ENCODE assay signal across 18 cellular contexts in the genomic region with DNA sequence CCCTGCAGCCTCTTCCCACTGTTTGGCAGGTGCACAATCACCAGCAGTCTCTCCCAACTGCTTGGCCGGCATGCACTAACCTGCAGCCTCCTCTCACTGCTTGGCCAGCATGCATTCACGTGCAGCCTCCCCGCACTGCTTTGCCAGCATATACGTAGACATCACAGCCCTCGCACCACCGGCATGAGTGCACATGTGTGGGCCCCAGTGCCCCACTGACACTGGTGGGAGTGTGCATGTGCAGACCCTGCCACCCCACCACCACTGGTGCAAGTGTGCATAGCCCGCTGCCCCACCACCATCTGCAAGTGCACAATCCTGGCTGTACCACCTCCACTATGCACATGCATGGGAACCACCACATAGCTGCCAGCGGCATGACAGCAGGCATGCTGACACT.
DNase-seq lines count a peak whose midpoint lies in the region; ATAC-seq, FAIRE-seq and TF ChIP-seq lines count a peak whose summit lies in the region.
"Had no signal": no experiment of that assay in that cellular context is flagged by ENCODE, and none has a peak within 500 bp of the region (broad histone marks: within the 10 kb centered on the region; RNA-seq: fewer than 3 reads in every experiment).

No MANE protein-coding gene starts in this region.

- 0 out of 2 replicates have a peak overlapping the region, but pooled peaks have one; percentile 15 for H3K18ac ChIP-seq in H1 (ENCODE audit: extremely low read depth, low read length)
- H3K18ac ChIP-seq in trophoblast cell (ENCODE audit: low read length), result no peak overlapping the region

- no peaks in the 10 kb centered on the region for H3K23me2 ChIP-seq in H1 (ENCODE audit: low read depth, low read length)

- TF ChIP-seq CTCF in H1 (IDR thresholded peaks at IDR 0.05; ENCODE audit: control extremely low read depth in 1 of 3, insufficient read depth in 1 of 3, low read depth in 1 of 3, low read length in 3 of 3), result no peak
- TF ChIP-seq CTCF in foreskin keratinocyte (conservative IDR thresholded peaks at IDR 0.05), result no peak
- no peak for TF ChIP-seq CTCF in spleen (IDR thresholded peaks at IDR 0.05 in 8 of 11, conservative IDR thresholded peaks at IDR 0.05 in 3 of 11)
- TF ChIP-seq CTCF in mucosa of descending colon (IDR thresholded peaks at IDR 0.05), result no peak

- H3K56ac ChIP-seq in H1 (replicated peaks; ENCODE audit: insufficient read length, low read depth, low read length), result no peak overlapping the region

- H3K4ac ChIP-seq in H1 (replicated peaks; ENCODE audit: insufficient read length, low read depth, low read length) (no peak overlapping the region), trophoblast cell (ENCODE audit: low read depth, low read length) (no peak overlapping the region)

- H3K79me2 ChIP-seq in H1 (ENCODE audit: control insufficient read depth in 1 of 2, insufficient read depth in 2 of 2, low read length in 2 of 2) (no peaks in the 10 kb centered on the region), trophoblast cell (ENCODE audit: control insufficient read depth, insufficient read depth, low read length, poor library complexity) (no peaks in the 10 kb centered on the region)

- H2BK5ac ChIP-seq in H1 (ENCODE audit: low read depth, low read length), result no peak overlapping the region
- H2BK5ac ChIP-seq in trophoblast cell (ENCODE audit: low read depth, low read length, poor library complexity), result no peak overlapping the region

- H3K4me2 ChIP-seq in H1 (ENCODE audit: insufficient read depth in 1 of 2, low read depth in 2 of 2, low read length in 2 of 2), result no peak overlapping the region
- no peak overlapping the region for H3K4me2 ChIP-seq in trophoblast cell (ENCODE audit: low read length)

- intact Hi-C loops in spleen (cut with DNase I; ENCODE audit: low total_unique reads), result no loop called here
- intact Hi-C loops in mucosa of descending colon (cut with DNase I, micrococcal nuclease), result no loop called here

- H4K8ac ChIP-seq in H1 (ENCODE audit: extremely low read depth, insufficient read depth, low read length), result no peak overlapping the region; the same call in 1 of the 2 replicates
- H4K8ac ChIP-seq in trophoblast cell (ENCODE audit: low read depth, low read length), result no peak overlapping the region

- H2BK120ac ChIP-seq in H1 (replicated peaks; ENCODE audit: low read depth, low read length), result no peak overlapping the region
- H2BK120ac ChIP-seq in trophoblast cell (ENCODE audit: insufficient read depth, low read length, poor library complexity), result no peak overlapping the region

- H3K36me3 ChIP-seq in H1 (ENCODE audit: control insufficient read depth in 2 of 4, insufficient read depth in 4 of 4, low read length in 3 of 4), result no peaks in the 10 kb centered on the region
- no peaks in the 10 kb centered on the region for H3K36me3 ChIP-seq in trophoblast cell (ENCODE audit: control insufficient read depth in 1 of 2, insufficient read depth in 2 of 2, low read length in 2 of 2)
- no peaks in the 10 kb centered on the region for H3K36me3 ChIP-seq in spleen
- H3K36me3 ChIP-seq in mucosa of descending colon (ENCODE audit: low read depth), result no peaks in the 10 kb centered on the region

- H3K27ac ChIP-seq in H1 (ENCODE audit: low read depth, low read length), result no peak overlapping the region
- H3K27ac ChIP-seq in foreskin keratinocyte, result no peak overlapping the region
- no peak overlapping the region for H3K27ac ChIP-seq in trophoblast cell (ENCODE audit: low read depth, low read length)
- H3K27ac ChIP-seq in spleen, result no peak overlapping the region

- POLR2A ChIA-PET in H1 (lab: Charles Lee; ENCODE audit: partially characterized antibody), result interaction anchor here (0.6 kb wide), 1 partner anchor 1254 kb away, joined by 3 read pairs; no protein-coding TSS in a partner anchor

- FAIRE-seq in H1 (lab: Jason Lieb, UNC), result no peak
- FAIRE-seq: GM12891, GM18507 had no signal

- no peaks in the 10 kb centered on the region for H3K79me1 ChIP-seq in H1 (ENCODE audit: low read depth, low read length)
- H3K79me1 ChIP-seq in trophoblast cell (ENCODE audit: low read length), result no peaks in the 10 kb centered on the region

- H2BK12ac ChIP-seq in H1 (ENCODE audit: low read depth, low read length) (no peak overlapping the region; the same call in 1 of the 2 replicates), trophoblast cell (ENCODE audit: low read length) (no peak overlapping the region)

- H4K5ac ChIP-seq in H1 (ENCODE audit: insufficient read length, low read depth, low read length), result no peak overlapping the region

- CTCF ChIA-PET in H1 (lab: Charles Lee; ENCODE audit: partially characterized antibody), result interaction anchor here (1.4 to 1.5 kb wide), 2 partner anchors 8 to 35 kb away, joined by 3 to 4 read pairs; no protein-coding TSS in a partner anchor

- H3K14ac ChIP-seq in H1 (ENCODE audit: insufficient read length), result no peak overlapping the region
- no peak overlapping the region for H3K14ac ChIP-seq in trophoblast cell (ENCODE audit: low read length)

- TF ChIP-seq RAD21 in H1 (IDR thresholded peaks at IDR 0.05 in 1 of 2, conservative IDR thresholded peaks at IDR 0.05 in 1 of 2; ENCODE audit: low read depth in 2 of 2, low read length in 2 of 2), result no peak

- H2AFZ ChIP-seq in H1 (ENCODE audit: low read length) (no peak overlapping the region), trophoblast cell (ENCODE audit: insufficient read depth, low read length, poor library complexity) (no peak overlapping the region)

- no peak for DNase-seq in H1 (ENCODE audit: low read depth in 1 of 2, low spot score in 2 of 2)
- no peak for DNase-seq in foreskin keratinocyte
- DNase-seq in trophoblast cell, result no peak
- no peak for DNase-seq in spleen
- DNase-seq in erythroblast (lab: John Stamatoyannopoulos, UW), result no peak
- no peak for DNase-seq in mucosa of descending colon
- DNase-seq: C1 segment of cervical spinal cord; Calu3; CD4-positive, alpha-beta memory T cell; COR-L47; DMS53; DMS79 treated with DMSO at 0.1 percent for 48 hours; GF-D8; GOT3; H7; HCEC 1CT had no signal

- H3K9me3 ChIP-seq in H1 (ENCODE audit: insufficient read depth in 2 of 2, low read depth in 1 of 2, low read length in 1 of 2) (no peaks in the 10 kb centered on the region), trophoblast cell (ENCODE audit: insufficient read depth, low read depth, low read length) (peaks cover 3% of the 10 kb centered on the region), spleen (no peaks in the 10 kb centered on the region), mucosa of descending colon (no peaks in the 10 kb centered on the region)

- H3K4me3 ChIP-seq in H1 (ENCODE audit: extremely low read depth in 1 of 4, insufficient read depth in 2 of 4, low read depth in 3 of 4, low read length in 4 of 4) (no peak overlapping the region), trophoblast cell (ENCODE audit: low read depth, low read length) (no peak overlapping the region), spleen (no peak overlapping the region), mucosa of descending colon (no peak overlapping the region)

- H3K9ac ChIP-seq in H1 (replicated peaks in 1 of 4; ENCODE audit: extremely low read depth in 1 of 4, low read depth in 3 of 4, low read length in 3 of 4) (no peak overlapping the region), trophoblast cell (ENCODE audit: low read length) (no peak overlapping the region)

- TF ChIP-seq POLR2A in H1 (IDR thresholded peaks at IDR 0.05; ENCODE audit: control extremely low read depth in 1 of 2, low read depth in 2 of 2, low read length in 2 of 2) (no peak), spleen (IDR thresholded peaks at IDR 0.05) (no peak), erythroblast (IDR thresholded peaks at IDR 0.05; ENCODE audit: low read length) (no peak)

- H3K27me3 ChIP-seq in H1 (replicated peaks in 1 of 4; ENCODE audit: control insufficient read depth in 3 of 4, extremely low read depth in 1 of 4, insufficient read depth in 3 of 4, low read length in 3 of 4) (no peaks in the 10 kb centered on the region), foreskin keratinocyte (no peaks in the 10 kb centered on the region), trophoblast cell (ENCODE audit: insufficient read depth, low read length) (no peaks in the 10 kb centered on the region), spleen (replicated peaks in 1 of 7) (peaks cover 0 to 12% (median 0%) of the 10 kb centered on the region in 7 donors)

- TF ChIP-seq EP300 in H1 (IDR thresholded peaks at IDR 0.05; ENCODE audit: borderline replicate concordance in 1 of 2, low read depth in 2 of 2, low read length in 2 of 2), result no peak

- H4K12ac ChIP-seq in trophoblast cell (ENCODE audit: low read depth, low read length), result no peak overlapping the region

- WGBS in H1 (ENCODE audit: extremely low coverage in 1 of 2, insufficient coverage in 1 of 2, insufficient read length in 1 of 2, insufficient replicate concordance in 2 of 2, low coverage in 1 of 2, low lambda C conversion rate in 2 of 2, missing lambda C conversion rate in 1 of 2), 2 experiments, result 92% methylated on average over 8 of the region's 8 CpGs; no CpG with 5 or more reads in 1 of the 2 experiments
- WGBS in trophoblast cell (ENCODE audit: extremely low coverage, insufficient coverage, insufficient read length), result no CpG with 5 or more reads among the region's 8 CpGs
- WGBS in spleen, 5 donors, result 89 to 98% (median 94%) methylated on average over 6 to 8 of the region's 8 CpGs

- H2BK15ac ChIP-seq in H1 (ENCODE audit: low read length), result 0 out of 2 replicates have a peak overlapping the region, but pooled peaks have one; percentile 76

- H3K23ac ChIP-seq in H1 (ENCODE audit: insufficient read length), result no peak overlapping the region
- peak overlapping the region; percentile 17 for H3K23ac ChIP-seq in trophoblast cell (ENCODE audit: low read length)

- H2AK5ac ChIP-seq in H1 (ENCODE audit: low read depth, low read length) (no peak overlapping the region), trophoblast cell (ENCODE audit: low read length) (no peak overlapping the region)

- ATAC-seq in foreskin keratinocyte (peak; percentile 48), mucosa of descending colon (no peak)

- no peaks in the 10 kb centered on the region for H4K20me1 ChIP-seq in H1 (replicated peaks in 1 of 2; ENCODE audit: control insufficient read depth in 1 of 2, insufficient read depth in 2 of 2, low read length in 2 of 2)

- H4K91ac ChIP-seq in H1 (replicated peaks; ENCODE audit: insufficient read length, low read length) (no peak overlapping the region), trophoblast cell (ENCODE audit: low read depth, low read length) (no peak overlapping the region)

- H2BK20ac ChIP-seq in H1 (ENCODE audit: low read length), result no peak overlapping the region

- H3K4me1 ChIP-seq in H1 (replicated peaks in 1 of 4; ENCODE audit: control insufficient read depth in 3 of 4, insufficient read depth in 4 of 4, low read length in 3 of 4) (peaks cover 0 to 4% (median 1%) of the 10 kb centered on the region in 4 experiments; a peak in 2 of 7 replicates), foreskin keratinocyte (peaks cover 16% of the 10 kb centered on the region), trophoblast cell (ENCODE audit: control insufficient read depth in 1 of 2, insufficient read depth in 2 of 2, low read length in 2 of 2) (no peaks in the 10 kb centered on the region), spleen (no peaks in the 10 kb centered on the region), mucosa of descending colon (ENCODE audit: low read depth) (no peaks in the 10 kb centered on the region)

TF ChIP-seq in H1, 55 proteins besides CTCF, POLR2A, EP300 and RAD21 (continues in another document):
- no peak for TF ChIP-seq SP2 (IDR thresholded peaks at IDR 0.05; ENCODE audit: low read length)
- no peak for TF ChIP-seq TAF7 (optimal IDR thresholded peaks at IDR 0.05; ENCODE audit: borderline replicate concordance, low read depth, low read length)
